12 cellular contexts compared by ENCODE assay signal in genomic region chr19:48372904-48373303, GRCh38. TPM values are rescaled to one million over a fixed set of nuclear protein-coding genes. Genes with fewer than 3 reads are reported as not detected.
DNase-seq lines count a peak whose midpoint lies in the region; ATAC-seq lines count a peak whose summit lies in the region.
"Had no signal": no experiment of that assay in that cellular context is flagged by ENCODE, and none has a peak within 500 bp of the region (broad histone marks: within the 10 kb centered on the region; RNA-seq: fewer than 3 reads in every experiment).

No MANE protein-coding gene starts in this region.

- no peak overlapping the region for H3K4me3 Mint-ChIP-seq in stimulated activated naive CD8-positive, alpha-beta T cell treated with anti-CD3 and anti-CD28 coated beads, Interleukin-15, amount 100 ng/mL, for 72 hours
- H3K4me3 Mint-ChIP-seq: B cell had no signal

- DNase-seq in stimulated activated naive CD8-positive, alpha-beta T cell treated with anti-CD3 and anti-CD28 coated beads, Interleukin-15, Interleukin-2, amounts not matched to agents 100 U/mL and 50 U/mL, for 24 hours = no peak
- no peak for DNase-seq in stimulated activated naive CD8-positive, alpha-beta T cell treated with anti-CD3 and anti-CD28 coated beads, Interleukin-15, amount 100 ng/mL, for 72 hours
- DNase-seq in NCI-H748 treated with DMSO at 0.1 percent for 48 hours (lab: John Stamatoyannopoulos, UW) (peak; percentile 26), glomerular visceral epithelial cell (ENCODE audit: extremely low spot score) (peak; percentile 48), GM19240 (ENCODE audit: insufficient read length, low spot score) (no peak), Right ventricle myocardium inferior (ENCODE audit: missing footprints) (no peak), 8988T (no peak), GM19238 (ENCODE audit: insufficient read length, low spot score) (no peak)
- DNase-seq: kidney, psoas muscle had no signal

- H3K4me1 Mint-ChIP-seq in stimulated activated naive CD8-positive, alpha-beta T cell treated with anti-CD3 and anti-CD28 coated beads, Interleukin-15, amount 100 ng/mL, for 72 hours = no peaks in the 10 kb centered on the region
- H3K4me1 Mint-ChIP-seq: B cell had no signal

- H3K9me3 Mint-ChIP-seq in stimulated activated naive CD8-positive, alpha-beta T cell treated with anti-CD3 and anti-CD28 coated beads, Interleukin-15, amount 100 ng/mL, for 72 hours = no peaks in the 10 kb centered on the region

- H3K27ac Mint-ChIP-seq in stimulated activated naive CD8-positive, alpha-beta T cell treated with anti-CD3 and anti-CD28 coated beads, Interleukin-15, amount 100 ng/mL, for 72 hours = no peak overlapping the region
- H3K27ac Mint-ChIP-seq: B cell had no signal

- H3K27me3 Mint-ChIP-seq in stimulated activated naive CD8-positive, alpha-beta T cell treated with anti-CD3 and anti-CD28 coated beads, Interleukin-15, amount 100 ng/mL, for 72 hours = peaks cover 11% of the 10 kb centered on the region

- peak; percentile 6 for ATAC-seq in stimulated activated naive CD8-positive, alpha-beta T cell treated with anti-CD3 and anti-CD28 coated beads, Interleukin-15, Interleukin-2, amounts not matched to agents 100 U/mL and 50 U/mL, for 24 hours
- ATAC-seq in stimulated activated naive CD8-positive, alpha-beta T cell treated with anti-CD3 and anti-CD28 coated beads, Interleukin-15, amount 100 ng/mL, for 72 hours = no peak
- no peak for ATAC-seq in Right ventricle myocardium inferior
- ATAC-seq: psoas muscle had no signal

- intact Hi-C loops in Right ventricle myocardium inferior (cut with DNase I) = no loop called here

RNA-seq across cellular contexts. Expression of gene SYNGR4, which starts 8.7 kb away (rescaled TPM):
- total RNA-seq in Right ventricle myocardium inferior = not detected
- total RNA-seq: B cell, epithelial cell of proximal tubule, kidney, psoas muscle had no signal

RNA-seq across cellular contexts. Expression of gene TMEM143, which starts 9.2 kb away (rescaled TPM):
- 106 TPM for total RNA-seq in Right ventricle myocardium inferior

RNA-seq across cellular contexts. Expression of gene KDELR1, which starts 18.4 kb away (rescaled TPM):
- 73.5 TPM for total RNA-seq in Right ventricle myocardium inferior

RNA-seq across cellular contexts. Expression of gene GRIN2D, which starts 20.6 kb away (rescaled TPM):
- total RNA-seq in Right ventricle myocardium inferior = 0.38 TPM
- total RNA-seq: B cell had no signal

RNA-seq across cellular contexts. Expression of gene EMP3, which starts 47.6 kb away (rescaled TPM):
- total RNA-seq in Right ventricle myocardium inferior = 54.3 TPM

Comparison
In these comparisons a context has a peak if more than half of its experiments do, and no peak if none do; other contexts are left out.
1. DNase-seq: peak in NCI-H748 treated with DMSO at 0.1 percent for 48 hours (single experiment) and glomerular visceral epithelial cell (single experiment); none in stimulated activated naive CD8-positive, alpha-beta T cell treated with anti-CD3 and anti-CD28 coated beads, Interleukin-15, Interleukin-2, amounts not matched to agents 100 U/mL and 50 U/mL, for 24 hours (single experiment), stimulated activated naive CD8-positive, alpha-beta T cell treated with anti-CD3 and anti-CD28 coated beads, Interleukin-15, amount 100 ng/mL, for 72 hours (0 of 2), GM19240 (single experiment), Right ventricle myocardium inferior (single experiment), 8988T (single experiment) and GM19238 (single experiment).